In the genomic region with DNA sequence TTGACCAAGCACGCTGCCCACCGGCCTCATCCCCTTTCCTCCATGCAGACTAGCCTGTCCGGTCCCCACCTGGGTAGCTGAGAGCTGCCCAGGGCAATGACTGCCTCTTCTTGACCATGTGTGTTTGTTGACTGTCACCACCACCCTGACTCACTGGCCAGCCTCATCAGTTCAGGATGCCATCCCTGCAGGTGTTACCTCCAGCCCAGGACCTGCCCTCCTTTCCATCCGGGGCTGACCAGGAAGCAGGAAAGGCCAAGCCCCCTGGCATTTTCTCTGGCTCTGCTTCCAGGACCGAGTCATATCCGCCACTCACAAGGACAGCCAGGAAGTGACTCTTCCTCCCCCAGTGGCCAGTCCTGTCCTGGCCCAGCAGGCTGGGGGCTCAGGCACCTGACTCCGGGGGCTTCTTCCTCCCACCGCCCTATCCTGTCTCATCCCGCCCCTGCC, we compare ENCODE assay signal across 12 cellular contexts. TPM values are rescaled to one million over a fixed set of nuclear protein-coding genes. Genes with fewer than 3 reads are reported as not detected.
DNase-seq lines count a peak whose midpoint lies in the region; ATAC-seq, FAIRE-seq and TF ChIP-seq lines count a peak whose summit lies in the region.
"Had no signal": no experiment of that assay in that cellular context is flagged by ENCODE, and none has a peak within 500 bp of the region (broad histone marks: within the 10 kb centered on the region; RNA-seq: fewer than 3 reads in every experiment).

No MANE protein-coding gene starts in this region.

- H3K4me3 ChIP-seq in MG63 (no peak overlapping the region), endodermal cell (ENCODE audit: low read length) (no peak overlapping the region), mucosa of descending colon (no peak overlapping the region)

- ATAC-seq in mucosa of descending colon (peak; percentile 6), HG03095 (IDR thresholded peaks at IDR 0.05; ENCODE audit: unreplicated experiment) (no peak), HG03159 (IDR thresholded peaks at IDR 0.05; ENCODE audit: unreplicated experiment) (no peak)

- no peak overlapping the region for H3K4me3 Mint-ChIP-seq in endodermal cell

- 87 to 91% methylated on average over 3 to 9 of the region's 9 CpGs for WGBS in endodermal cell (ENCODE audit: insufficient coverage in 1 of 2, insufficient read length in 1 of 2), 2 experiments

- no peak for FAIRE-seq in D721Med (lab: Jason Lieb, UNC)

- peaks cover 92% of the 10 kb centered on the region for H3K36me3 ChIP-seq in MG63
- peaks cover 92% of the 10 kb centered on the region for H3K36me3 ChIP-seq in endodermal cell (ENCODE audit: control insufficient read depth, insufficient read depth, low read length)
- peaks cover 4% of the 10 kb centered on the region for H3K36me3 ChIP-seq in mucosa of descending colon (ENCODE audit: low read depth)

- intact Hi-C loops in mucosa of descending colon (cut with DNase I, micrococcal nuclease): no loop called here

- H3K9ac ChIP-seq in endodermal cell (ENCODE audit: extremely low read depth, low read length, poor library complexity, severe bottlenecking): no peak overlapping the region

- DNase-seq in AG08395 (ENCODE audit: low spot score) (peak; percentile 37), MG63 (peak; percentile 73), endodermal cell (no peak), mucosa of descending colon (no peak), KG1 (lab: John Stamatoyannopoulos, UW) (no peak), D721Med (ENCODE audit: insufficient read length, low spot score) (no peak)
- DNase-seq: C1 segment of cervical spinal cord, KBM-7, NCI-H446 treated with DMSO at 0.1 percent for 48 hours, T-helper 1 cell had no signal

- peaks cover 81% of the 10 kb centered on the region for H3K36me3 Mint-ChIP-seq in endodermal cell (ENCODE audit: low read depth)

- peaks cover 31% of the 10 kb centered on the region for H3K4me1 Mint-ChIP-seq in endodermal cell

- H3K27me3 Mint-ChIP-seq in endodermal cell (ENCODE audit: insufficient read depth): no peaks in the 10 kb centered on the region

- H3K9me3 ChIP-seq in MG63 (no peaks in the 10 kb centered on the region), endodermal cell (ENCODE audit: control insufficient read depth, low read length) (no peaks in the 10 kb centered on the region), mucosa of descending colon (no peaks in the 10 kb centered on the region)

- H3K27ac Mint-ChIP-seq in endodermal cell: peak overlapping the region; percentile 84

- peaks cover 22% of the 10 kb centered on the region for H3K4me1 ChIP-seq in endodermal cell (ENCODE audit: control insufficient read depth, insufficient read depth, low read length)
- peaks cover 7% of the 10 kb centered on the region for H3K4me1 ChIP-seq in mucosa of descending colon (ENCODE audit: low read depth)

- H3K9me3 Mint-ChIP-seq in endodermal cell: no peaks in the 10 kb centered on the region

- TF ChIP-seq CTCF in endodermal cell (conservative IDR thresholded peaks at IDR 0.05) (no peak), mucosa of descending colon (IDR thresholded peaks at IDR 0.05) (no peak), D721Med (IDR thresholded peaks at IDR 0.05; ENCODE audit: insufficient read depth, missing control alignments) (no peak)

- H3K27me3 ChIP-seq in MG63 (no peaks in the 10 kb centered on the region), endodermal cell (ENCODE audit: control insufficient read depth, insufficient read depth, low read length, poor library complexity, severe bottlenecking) (no peaks in the 10 kb centered on the region)

- H3K27ac ChIP-seq in endodermal cell (ENCODE audit: low read depth, low read length): no peak overlapping the region

RNA-seq across cellular contexts. Expression of a gene that starts 17.1 kb away (rescaled TPM):
- total RNA-seq in MG63 (2014; rRNA removed; shearing (Covaris generic); ENCODE audit: low replicate concordance): 68.4 and 80.5 TPM in 2 replicates
- total RNA-seq in endodermal cell: 10 to 100 TPM; 56.5 to 64.3 TPM
- polyA plus RNA-seq in endodermal cell (2013, experiment 1 of 2): 56.0 TPM
- polyA plus RNA-seq in endodermal cell (2013, experiment 2 of 2): 56.3 TPM
- 10 to 100 TPM; 36.8 to 43.5 (median 43.5) TPM for total RNA-seq in mucosa of descending colon

Comparison
In these comparisons a context has a peak if more than half of its experiments do, and no peak if none do; other contexts are left out.
1. DNase-seq: peak in AG08395 (single experiment) and MG63 (single experiment); none in endodermal cell (single experiment), mucosa of descending colon (0 of 3), KG1 (single experiment) and D721Med (single experiment).